Comparison of ENCODE assay signal across 1 cellular context in the genomic region with DNA sequence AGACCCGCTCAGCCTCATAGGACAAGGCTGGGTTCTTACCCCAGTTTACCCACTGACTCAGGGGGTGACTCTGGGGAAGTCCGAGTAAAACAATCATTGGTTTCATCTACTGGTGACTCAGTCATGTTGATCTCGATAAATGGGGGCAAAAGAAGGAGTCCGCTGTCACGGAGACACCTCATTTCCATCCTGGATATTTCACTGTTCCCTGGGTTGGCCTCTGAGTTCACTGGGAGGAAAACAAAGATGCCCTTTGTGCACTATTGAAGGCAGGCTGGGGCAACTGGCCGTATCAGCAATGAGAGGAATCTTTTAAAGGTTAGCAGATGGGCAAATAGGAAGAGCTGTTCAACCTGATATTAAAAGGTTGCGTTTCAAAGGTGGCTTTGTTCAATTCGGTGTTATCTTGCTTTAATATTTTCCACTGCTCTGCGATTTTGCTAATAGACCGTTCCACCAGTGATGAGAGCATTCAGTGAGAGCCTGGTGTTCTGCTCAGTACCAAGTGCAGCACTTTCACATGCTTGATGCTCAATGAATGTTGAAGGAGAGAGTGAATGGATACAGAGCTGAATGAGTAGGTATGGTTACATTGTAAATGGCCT.
TF ChIP-seq lines count a peak whose summit lies in the region.

No MANE protein-coding gene starts in this region.

TF ChIP-seq in HepG2, 621 proteins besides CTCF, POLR2A, EP300 and RAD21 (continued from another document and continues in another):
- TF ChIP-seq, protein P1, sequence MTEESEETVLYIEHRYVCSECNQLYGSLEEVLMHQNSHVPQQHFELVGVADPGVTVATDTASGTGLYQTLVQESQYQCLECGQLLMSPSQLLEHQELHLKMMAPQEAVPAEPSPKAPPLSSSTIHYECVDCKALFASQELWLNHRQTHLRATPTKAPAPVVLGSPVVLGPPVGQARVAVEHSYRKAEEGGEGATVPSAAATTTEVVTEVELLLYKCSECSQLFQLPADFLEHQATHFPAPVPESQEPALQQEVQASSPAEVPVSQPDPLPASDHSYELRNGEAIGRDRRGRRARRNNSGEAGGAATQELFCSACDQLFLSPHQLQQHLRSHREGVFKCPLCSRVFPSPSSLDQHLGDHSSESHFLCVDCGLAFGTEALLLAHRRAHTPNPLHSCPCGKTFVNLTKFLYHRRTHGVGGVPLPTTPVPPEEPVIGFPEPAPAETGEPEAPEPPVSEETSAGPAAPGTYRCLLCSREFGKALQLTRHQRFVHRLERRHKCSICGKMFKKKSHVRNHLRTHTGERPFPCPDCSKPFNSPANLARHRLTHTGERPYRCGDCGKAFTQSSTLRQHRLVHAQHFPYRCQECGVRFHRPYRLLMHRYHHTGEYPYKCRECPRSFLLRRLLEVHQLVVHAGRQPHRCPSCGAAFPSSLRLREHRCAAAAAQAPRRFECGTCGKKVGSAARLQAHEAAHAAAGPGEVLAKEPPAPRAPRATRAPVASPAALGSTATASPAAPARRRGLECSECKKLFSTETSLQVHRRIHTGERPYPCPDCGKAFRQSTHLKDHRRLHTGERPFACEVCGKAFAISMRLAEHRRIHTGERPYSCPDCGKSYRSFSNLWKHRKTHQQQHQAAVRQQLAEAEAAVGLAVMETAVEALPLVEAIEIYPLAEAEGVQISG (CRISPR knock-in tag; IDR thresholded peaks at IDR 0.05) = peak; percentile 58; the same call in 1 of the 2 replicates
- TF ChIP-seq CC2D1A (CRISPR knock-in tag; IDR thresholded peaks at IDR 0.05) = no peak
- TF ChIP-seq, protein P2, sequence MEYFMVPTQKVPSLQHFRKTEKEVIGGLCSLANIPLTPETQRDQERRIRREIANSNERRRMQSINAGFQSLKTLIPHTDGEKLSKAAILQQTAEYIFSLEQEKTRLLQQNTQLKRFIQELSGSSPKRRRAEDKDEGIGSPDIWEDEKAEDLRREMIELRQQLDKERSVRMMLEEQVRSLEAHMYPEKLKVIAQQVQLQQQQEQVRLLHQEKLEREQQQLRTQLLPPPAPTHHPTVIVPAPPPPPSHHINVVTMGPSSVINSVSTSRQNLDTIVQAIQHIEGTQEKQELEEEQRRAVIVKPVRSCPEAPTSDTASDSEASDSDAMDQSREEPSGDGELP (IDR thresholded peaks at IDR 0.05; ENCODE audit: borderline replicate concordance, low read depth) = peak; percentile 32; the same call in 1 of the 2 replicates
- TF ChIP-seq, protein P3, sequence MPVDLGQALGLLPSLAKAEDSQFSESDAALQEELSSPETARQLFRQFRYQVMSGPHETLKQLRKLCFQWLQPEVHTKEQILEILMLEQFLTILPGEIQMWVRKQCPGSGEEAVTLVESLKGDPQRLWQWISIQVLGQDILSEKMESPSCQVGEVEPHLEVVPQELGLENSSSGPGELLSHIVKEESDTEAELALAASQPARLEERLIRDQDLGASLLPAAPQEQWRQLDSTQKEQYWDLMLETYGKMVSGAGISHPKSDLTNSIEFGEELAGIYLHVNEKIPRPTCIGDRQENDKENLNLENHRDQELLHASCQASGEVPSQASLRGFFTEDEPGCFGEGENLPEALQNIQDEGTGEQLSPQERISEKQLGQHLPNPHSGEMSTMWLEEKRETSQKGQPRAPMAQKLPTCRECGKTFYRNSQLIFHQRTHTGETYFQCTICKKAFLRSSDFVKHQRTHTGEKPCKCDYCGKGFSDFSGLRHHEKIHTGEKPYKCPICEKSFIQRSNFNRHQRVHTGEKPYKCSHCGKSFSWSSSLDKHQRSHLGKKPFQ (CRISPR knock-in tag; IDR thresholded peaks at IDR 0.05; ENCODE audit: insufficient replicate concordance) = no peak
- no peak; the same call in 1 of the 2 replicates for TF ChIP-seq HMG20B (CRISPR knock-in tag; conservative IDR thresholded peaks at IDR 0.05)
- TF ChIP-seq CCAR2 (optimal IDR thresholded peaks at IDR 0.05; ENCODE audit: low read depth, low read length) = no peak
- TF ChIP-seq GABPB1 (CRISPR knock-in tag; IDR thresholded peaks at IDR 0.05) = no peak
- TF ChIP-seq GATAD2A (CRISPR knock-in tag; IDR thresholded peaks at IDR 0.05) = peak; percentile 94
- TF ChIP-seq RCOR2 (CRISPR knock-in tag; IDR thresholded peaks at IDR 0.05) = peak; percentile 57; the same call in 1 of the 2 replicates
- peak; percentile 85 for TF ChIP-seq RFXAP (CRISPR knock-in tag; IDR thresholded peaks at IDR 0.05; ENCODE audit: borderline replicate concordance)
- TF ChIP-seq, protein P4, sequence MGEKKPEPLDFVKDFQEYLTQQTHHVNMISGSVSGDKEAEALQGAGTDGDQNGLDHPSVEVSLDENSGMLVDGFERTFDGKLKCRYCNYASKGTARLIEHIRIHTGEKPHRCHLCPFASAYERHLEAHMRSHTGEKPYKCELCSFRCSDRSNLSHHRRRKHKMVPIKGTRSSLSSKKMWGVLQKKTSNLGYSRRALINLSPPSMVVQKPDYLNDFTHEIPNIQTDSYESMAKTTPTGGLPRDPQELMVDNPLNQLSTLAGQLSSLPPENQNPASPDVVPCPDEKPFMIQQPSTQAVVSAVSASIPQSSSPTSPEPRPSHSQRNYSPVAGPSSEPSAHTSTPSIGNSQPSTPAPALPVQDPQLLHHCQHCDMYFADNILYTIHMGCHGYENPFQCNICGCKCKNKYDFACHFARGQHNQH (CRISPR knock-in tag; IDR thresholded peaks at IDR 0.05) = peak; percentile 70; the same call in 1 of the 2 replicates
- TF ChIP-seq, protein P5, sequence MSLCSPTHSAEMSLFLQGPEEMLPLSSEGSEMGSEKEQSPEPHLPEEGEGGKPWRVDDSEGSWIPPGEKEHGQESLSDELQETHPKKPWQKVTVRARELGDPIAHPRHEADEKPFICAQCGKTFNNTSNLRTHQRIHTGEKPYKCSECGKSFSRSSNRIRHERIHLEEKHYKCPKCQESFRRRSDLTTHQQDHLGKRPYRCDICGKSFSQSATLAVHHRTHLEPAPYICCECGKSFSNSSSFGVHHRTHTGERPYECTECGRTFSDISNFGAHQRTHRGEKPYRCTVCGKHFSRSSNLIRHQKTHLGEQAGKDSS (CRISPR knock-in tag; IDR thresholded peaks at IDR 0.05; ENCODE audit: borderline replicate concordance, low read depth) = no peak; the same call in 1 of the 2 replicates
- TF ChIP-seq PHB2 (IDR thresholded peaks at IDR 0.05; ENCODE audit: partially characterized antibody) = no peak
- TF ChIP-seq JUN (CRISPR knock-in tag; IDR thresholded peaks at IDR 0.05) = peak; percentile 38; the same call in 1 of the 2 replicates
- TF ChIP-seq ZNF562 (CRISPR knock-in tag; IDR thresholded peaks at IDR 0.05; ENCODE audit: borderline replicate concordance) = no peak
- peak; percentile 76 for TF ChIP-seq PPARG (CRISPR knock-in tag; conservative IDR thresholded peaks at IDR 0.05)
- no peak; the same call in 1 of the 2 replicates for TF ChIP-seq CHD4 (IDR thresholded peaks at IDR 0.05; ENCODE audit: borderline replicate concordance, low read length)
- TF ChIP-seq AHR (CRISPR knock-in tag; IDR thresholded peaks at IDR 0.05) = peak; percentile 74; the same call in 1 of the 2 replicates
- TF ChIP-seq RXRA (CRISPR knock-in tag; IDR thresholded peaks at IDR 0.05) = peak; percentile 87; the same call in 1 of the 2 replicates
- TF ChIP-seq, protein P6, sequence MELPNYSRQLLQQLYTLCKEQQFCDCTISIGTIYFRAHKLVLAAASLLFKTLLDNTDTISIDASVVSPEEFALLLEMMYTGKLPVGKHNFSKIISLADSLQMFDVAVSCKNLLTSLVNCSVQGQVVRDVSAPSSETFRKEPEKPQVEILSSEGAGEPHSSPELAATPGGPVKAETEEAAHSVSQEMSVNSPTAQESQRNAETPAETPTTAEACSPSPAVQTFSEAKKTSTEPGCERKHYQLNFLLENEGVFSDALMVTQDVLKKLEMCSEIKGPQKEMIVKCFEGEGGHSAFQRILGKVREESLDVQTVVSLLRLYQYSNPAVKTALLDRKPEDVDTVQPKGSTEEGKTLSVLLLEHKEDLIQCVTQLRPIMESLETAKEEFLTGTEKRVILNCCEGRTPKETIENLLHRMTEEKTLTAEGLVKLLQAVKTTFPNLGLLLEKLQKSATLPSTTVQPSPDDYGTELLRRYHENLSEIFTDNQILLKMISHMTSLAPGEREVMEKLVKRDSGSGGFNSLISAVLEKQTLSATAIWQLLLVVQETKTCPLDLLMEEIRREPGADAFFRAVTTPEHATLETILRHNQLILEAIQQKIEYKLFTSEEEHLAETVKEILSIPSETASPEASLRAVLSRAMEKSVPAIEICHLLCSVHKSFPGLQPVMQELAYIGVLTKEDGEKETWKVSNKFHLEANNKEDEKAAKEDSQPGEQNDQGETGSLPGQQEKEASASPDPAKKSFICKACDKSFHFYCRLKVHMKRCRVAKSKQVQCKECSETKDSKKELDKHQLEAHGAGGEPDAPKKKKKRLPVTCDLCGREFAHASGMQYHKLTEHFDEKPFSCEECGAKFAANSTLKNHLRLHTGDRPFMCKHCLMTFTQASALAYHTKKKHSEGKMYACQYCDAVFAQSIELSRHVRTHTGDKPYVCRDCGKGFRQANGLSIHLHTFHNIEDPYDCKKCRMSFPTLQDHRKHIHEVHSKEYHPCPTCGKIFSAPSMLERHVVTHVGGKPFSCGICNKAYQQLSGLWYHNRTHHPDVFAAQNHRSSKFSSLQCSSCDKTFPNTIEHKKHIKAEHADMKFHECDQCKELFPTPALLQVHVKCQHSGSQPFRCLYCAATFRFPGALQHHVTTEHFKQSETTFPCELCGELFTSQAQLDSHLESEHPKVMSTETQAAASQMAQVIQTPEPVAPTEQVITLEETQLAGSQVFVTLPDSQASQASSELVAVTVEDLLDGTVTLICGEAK (IDR thresholded peaks at IDR 0.05) = no peak
- TF ChIP-seq, protein P6 (CRISPR knock-in tag; IDR thresholded peaks at IDR 0.05) = no peak
- TF ChIP-seq HMG20A (CRISPR knock-in tag; IDR thresholded peaks at IDR 0.05; ENCODE audit: borderline replicate concordance) = peak; percentile 79
- no peak for TF ChIP-seq MEF2D (CRISPR knock-in tag; IDR thresholded peaks at IDR 0.05)
- TF ChIP-seq, protein P7, sequence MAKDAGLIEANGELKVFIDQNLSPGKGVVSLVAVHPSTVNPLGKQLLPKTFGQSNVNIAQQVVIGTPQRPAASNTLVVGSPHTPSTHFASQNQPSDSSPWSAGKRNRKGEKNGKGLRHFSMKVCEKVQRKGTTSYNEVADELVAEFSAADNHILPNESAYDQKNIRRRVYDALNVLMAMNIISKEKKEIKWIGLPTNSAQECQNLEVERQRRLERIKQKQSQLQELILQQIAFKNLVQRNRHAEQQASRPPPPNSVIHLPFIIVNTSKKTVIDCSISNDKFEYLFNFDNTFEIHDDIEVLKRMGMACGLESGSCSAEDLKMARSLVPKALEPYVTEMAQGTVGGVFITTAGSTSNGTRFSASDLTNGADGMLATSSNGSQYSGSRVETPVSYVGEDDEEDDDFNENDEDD (CRISPR knock-in tag; IDR thresholded peaks at IDR 0.05; ENCODE audit: borderline replicate concordance) = no peak
- no peak for TF ChIP-seq POLR2AphosphoS2 (IDR thresholded peaks at IDR 0.05; ENCODE audit: low read depth, low read length)
- TF ChIP-seq, protein P8, sequence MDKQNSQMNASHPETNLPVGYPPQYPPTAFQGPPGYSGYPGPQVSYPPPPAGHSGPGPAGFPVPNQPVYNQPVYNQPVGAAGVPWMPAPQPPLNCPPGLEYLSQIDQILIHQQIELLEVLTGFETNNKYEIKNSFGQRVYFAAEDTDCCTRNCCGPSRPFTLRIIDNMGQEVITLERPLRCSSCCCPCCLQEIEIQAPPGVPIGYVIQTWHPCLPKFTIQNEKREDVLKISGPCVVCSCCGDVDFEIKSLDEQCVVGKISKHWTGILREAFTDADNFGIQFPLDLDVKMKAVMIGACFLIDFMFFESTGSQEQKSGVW (CRISPR knock-in tag; IDR thresholded peaks at IDR 0.05; ENCODE audit: borderline replicate concordance) = no peak
- TF ChIP-seq MXD4 (CRISPR knock-in tag; IDR thresholded peaks at IDR 0.05) = no peak; the same call in 1 of the 2 replicates
- peak; percentile 65; the same call in 1 of the 2 replicates for TF ChIP-seq EHMT2 (IDR thresholded peaks at IDR 0.05; ENCODE audit: borderline replicate concordance, low read depth, low read length)
- TF ChIP-seq CEBPB (IDR thresholded peaks at IDR 0.05; ENCODE audit: borderline replicate concordance, low read depth, low read length) = peak; percentile 15; the same call in 1 of the 2 replicates
- TF ChIP-seq ZNF577 (CRISPR knock-in tag; IDR thresholded peaks at IDR 0.05; ENCODE audit: borderline replicate concordance, low read depth) = no peak
- TF ChIP-seq, protein P9, sequence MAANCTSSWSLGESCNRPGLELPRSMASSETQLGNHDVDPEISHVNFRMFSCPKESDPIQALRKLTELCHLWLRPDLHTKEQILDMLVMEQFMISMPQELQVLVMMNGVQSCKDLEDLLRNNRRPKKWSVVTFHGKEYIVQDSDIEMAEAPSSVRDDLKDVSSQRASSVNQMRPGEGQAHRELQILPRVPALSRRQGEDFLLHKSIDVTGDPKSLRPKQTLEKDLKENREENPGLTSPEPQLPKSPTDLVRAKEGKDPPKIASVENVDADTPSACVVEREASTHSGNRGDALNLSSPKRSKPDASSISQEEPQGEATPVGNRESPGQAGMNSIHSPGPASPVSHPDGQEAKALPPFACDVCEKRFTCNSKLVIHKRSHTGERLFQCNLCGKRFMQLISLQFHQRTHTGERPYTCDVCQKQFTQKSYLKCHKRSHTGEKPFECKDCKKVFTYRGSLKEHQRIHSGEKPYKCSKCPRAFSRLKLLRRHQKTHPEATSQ (CRISPR knock-in tag; IDR thresholded peaks at IDR 0.05; ENCODE audit: borderline replicate concordance) = no peak
- 0 out of 2 replicates have a peak, but pooled peaks have one; percentile 27 for TF ChIP-seq MAFF (IDR thresholded peaks at IDR 0.05; ENCODE audit: low read depth, low read length)
- TF ChIP-seq, protein P10, sequence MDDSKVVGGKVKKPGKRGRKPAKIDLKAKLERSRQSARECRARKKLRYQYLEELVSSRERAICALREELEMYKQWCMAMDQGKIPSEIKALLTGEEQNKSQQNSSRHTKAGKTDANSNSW (CRISPR knock-in tag; IDR thresholded peaks at IDR 0.05; ENCODE audit: borderline replicate concordance) = no peak
- 0 out of 2 replicates have a peak, but pooled peaks have one; percentile 27 for TF ChIP-seq ZNF772 (CRISPR knock-in tag; IDR thresholded peaks at IDR 0.05)
- peak; percentile 94 for TF ChIP-seq FOSL2 (CRISPR knock-in tag; IDR thresholded peaks at IDR 0.05)
